ENCODE assay signal across 16 cellular contexts in genomic region chr20:51094221-51094620, GRCh38.
DNase-seq lines count a peak whose midpoint lies in the region; ATAC-seq and TF ChIP-seq lines count a peak whose summit lies in the region.
"Had no signal": no experiment of that assay in that cellular context is flagged by ENCODE, and none has a peak within 500 bp of the region (broad histone marks: within the 10 kb centered on the region; RNA-seq: fewer than 3 reads in every experiment).

No MANE protein-coding gene starts in this region.

- peak; percentile 30 for TF ChIP-seq EP300 in neural cell (conservative IDR thresholded peaks at IDR 0.05; ENCODE audit: poor library complexity, severe bottlenecking)

- H3K27ac ChIP-seq in MM.1S (ENCODE audit: low read length) (no peak overlapping the region), neural cell (ENCODE audit: low read length) (peak overlapping the region; percentile 5), OCI-LY7 (ENCODE audit: low read depth, low read length, poor library complexity, severe bottlenecking) (no peak overlapping the region)
- H3K27ac ChIP-seq: HL-60 had no signal

- ATAC-seq in GM21528 (IDR thresholded peaks at IDR 0.05; ENCODE audit: low FRiP score, unreplicated experiment): no peak

- H3K9ac ChIP-seq in MM.1S (ENCODE audit: low read length) (no peak overlapping the region), neural cell (ENCODE audit: low read length) (peak overlapping the region; percentile 25)

- H3K4me1 ChIP-seq in MM.1S (ENCODE audit: low read length) (no peaks in the 10 kb centered on the region), OCI-LY7 (ENCODE audit: insufficient read depth, low read length, poor library complexity, severe bottlenecking) (peaks cover 14% of the 10 kb centered on the region)
- H3K4me1 ChIP-seq: HAP-1 had no signal

- BruUV-seq in OCI-LY7 (replicated peaks; lab: Mats Ljungman, UMichigan): no TSS peak

- no peaks in the 10 kb centered on the region for H3K36me3 ChIP-seq in MM.1S (replicated peaks; ENCODE audit: insufficient read depth, low read length)
- H3K36me3 ChIP-seq in neural cell (ENCODE audit: insufficient read depth, low read length): no peaks in the 10 kb centered on the region
- H3K36me3 ChIP-seq in OCI-LY7 (ENCODE audit: insufficient read depth, low read length): no peaks in the 10 kb centered on the region
- H3K36me3 ChIP-seq: HAP-1 had no signal

- no peak for TF ChIP-seq CTCF in MM.1S (IDR thresholded peaks at IDR 0.05; ENCODE audit: low read length)
- no peak for TF ChIP-seq CTCF in neural cell (IDR thresholded peaks at IDR 0.05; ENCODE audit: poor library complexity, severe bottlenecking)
- no peak for TF ChIP-seq CTCF in OCI-LY7 (conservative IDR thresholded peaks at IDR 0.05; ENCODE audit: low read length)

- H3K9me2 ChIP-seq in MM.1S (replicated peaks; ENCODE audit: insufficient read depth, low read length) (no peaks in the 10 kb centered on the region), neural cell (ENCODE audit: insufficient read depth, low read length) (no peaks in the 10 kb centered on the region), OCI-LY7 (ENCODE audit: insufficient read depth, low read length) (no peaks in the 10 kb centered on the region)

- peak; percentile 81 for DNase-seq in G401 (ENCODE audit: low spot score)
- peak; percentile 33 for DNase-seq in MM.1S
- DNase-seq in astrocyte of the hippocampus (ENCODE audit: low read depth, low spot score): peak; percentile 54
- DNase-seq in GOT3 (lab: John Stamatoyannopoulos, UW): no peak
- DNase-seq in OCI-LY7 (ENCODE audit: low spot score): no peak
- DNase-seq: Kasumi-1, NCI-H1417, NCI-H187 treated with DMSO at 0.1 percent for 48 hours, NCI-H2171, NCI-H446, NCI-H774, SHP77 had no signal

- intact Hi-C loops in OCI-LY7 (cut with micrococcal nuclease; ENCODE audit: unreplicated experiment): no loop called here

- H3K27me3 ChIP-seq in MM.1S (replicated peaks; ENCODE audit: insufficient read depth, low read length) (no peaks in the 10 kb centered on the region), neural cell (ENCODE audit: insufficient read depth, low read depth, low read length) (no peaks in the 10 kb centered on the region)

- in situ Hi-C loops in G401 (cut with HindIII; ENCODE audit: low sequenced_read_pairs): no loop called here

- H3K79me2 ChIP-seq in MM.1S (ENCODE audit: low read length) (no peaks in the 10 kb centered on the region), neural cell (replicated peaks; ENCODE audit: insufficient read depth, low read length) (no peaks in the 10 kb centered on the region), OCI-LY7 (ENCODE audit: insufficient read depth, low read depth, low read length) (no peaks in the 10 kb centered on the region)

- CTCF ChIA-PET in OCI-LY7 (lab: Charles Lee; ENCODE audit: unreplicated experiment): no interaction called here

- POLR2A ChIA-PET in OCI-LY7 (lab: Charles Lee): no interaction called here

- H3K4me2 ChIP-seq in MM.1S (ENCODE audit: low read depth, low read length): no peak overlapping the region
- no peak overlapping the region for H3K4me2 ChIP-seq in neural cell (ENCODE audit: low read length)
- no peak overlapping the region for H3K4me2 ChIP-seq in OCI-LY7 (ENCODE audit: low read length)

- H2AFZ ChIP-seq in MM.1S (ENCODE audit: low read length) (no peak overlapping the region), neural cell (ENCODE audit: low read depth, low read length) (no peak overlapping the region), OCI-LY7 (ENCODE audit: low read length) (no peak overlapping the region)

- H3F3A ChIP-seq in MM.1S (ENCODE audit: insufficient read depth, low read length): no peaks in the 10 kb centered on the region
- H3F3A ChIP-seq in neural cell (ENCODE audit: insufficient read depth, low read length, poor library complexity, severe bottlenecking): peaks cover 5% of the 10 kb centered on the region

- no peaks in the 10 kb centered on the region for H4K20me1 ChIP-seq in MM.1S (ENCODE audit: insufficient read depth, low read length)
- no peaks in the 10 kb centered on the region for H4K20me1 ChIP-seq in neural cell (ENCODE audit: insufficient read depth)
- H4K20me1 ChIP-seq in OCI-LY7 (ENCODE audit: insufficient read depth, low read length): no peaks in the 10 kb centered on the region

- no peaks in the 10 kb centered on the region for H3K9me3 ChIP-seq in MM.1S (replicated peaks; ENCODE audit: insufficient read depth, low read length)
- no peaks in the 10 kb centered on the region for H3K9me3 ChIP-seq in neural cell (ENCODE audit: low read length)
- H3K9me3 ChIP-seq in OCI-LY7 (ENCODE audit: low read length): no peaks in the 10 kb centered on the region
- H3K9me3 ChIP-seq: HAP-1 had no signal

- TF ChIP-seq RAD21 in neural cell (conservative IDR thresholded peaks at IDR 0.05): no peak

- H3K4me3 ChIP-seq in MM.1S (ENCODE audit: low read length): no peak overlapping the region
- no peak overlapping the region for H3K4me3 ChIP-seq in neural cell (ENCODE audit: low read length)
- no peak overlapping the region for H3K4me3 ChIP-seq in OCI-LY7 (ENCODE audit: low read depth, low read length, poor library complexity, severe bottlenecking)
- H3K4me3 ChIP-seq: HAP-1 had no signal

TF ChIP-seq in neural cell, 6 proteins besides CTCF, POLR2A, EP300 and RAD21:
- no peak for TF ChIP-seq POLR2AphosphoS5 (IDR thresholded peaks at IDR 0.05)
- TF ChIP-seq SMC3 (conservative IDR thresholded peaks at IDR 0.05; ENCODE audit: poor library complexity): no peak
- TF ChIP-seq MXI1 (conservative IDR thresholded peaks at IDR 0.05; ENCODE audit: poor library complexity, severe bottlenecking): no peak
- no peak for TF ChIP-seq TAF1 (IDR thresholded peaks at IDR 0.05; ENCODE audit: low read depth)
- TF ChIP-seq EZH2 (IDR thresholded peaks at IDR 0.05; ENCODE audit: borderline replicate concordance, insufficient read depth, low read length, poor library complexity, severe bottlenecking): no peak
- no peak for TF ChIP-seq REST (IDR thresholded peaks at IDR 0.05; ENCODE audit: borderline replicate concordance)
TF ChIP-seq in neural cell: peak in this region for 0.

Comparison
In these comparisons a context has a peak if more than half of its experiments do, and no peak if none do; other contexts are left out.
1. DNase-seq: peak in G401 (single experiment), MM.1S (single experiment) and astrocyte of the hippocampus (single experiment); none in GOT3 (single experiment) and OCI-LY7 (single experiment).